ENCODE assay signal across 23 cellular contexts in the genomic region with DNA sequence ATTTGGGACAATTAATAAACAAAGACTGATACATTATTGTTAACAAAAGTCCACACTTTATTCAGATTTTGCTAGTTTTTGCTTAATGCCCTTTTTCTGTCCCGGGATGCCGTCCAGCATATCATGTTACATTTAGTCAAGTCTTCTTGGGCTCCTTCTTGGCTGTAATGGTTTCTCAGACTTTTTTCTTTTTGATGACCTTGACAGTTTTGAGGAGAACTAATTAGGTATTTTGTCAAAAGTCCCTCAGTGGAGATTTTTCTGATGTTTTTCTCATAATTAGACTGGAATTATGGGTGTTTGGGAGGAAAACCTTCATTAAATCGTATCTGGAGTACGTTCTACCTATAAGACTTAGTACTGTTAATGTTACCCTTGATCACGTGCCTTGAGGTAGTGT.
"Had no signal": no experiment of that assay in that cellular context is flagged by ENCODE, and none has a peak within 500 bp of the region (broad histone marks: within the 10 kb centered on the region; RNA-seq: fewer than 3 reads in every experiment).

No MANE protein-coding gene starts in this region.

- H3K9me3 ChIP-seq: esophagus muscularis mucosa, gastroesophageal sphincter, heart left ventricle, left lung, lower lobe of right lung, mucosa of descending colon had no signal

- H3K36me3 ChIP-seq: esophagus muscularis mucosa, gastroesophageal sphincter, heart left ventricle, left lung, lower lobe of right lung had no signal

- FAIRE-seq: colon, endothelial cell of umbilical vein, frontal cortex, keratinocyte had no signal

- H3K4me3 ChIP-seq: coronary artery, dorsolateral prefrontal cortex, esophagus muscularis mucosa, gastroesophageal sphincter, heart left ventricle, hepatocyte, left lung, lower lobe of right lung, mucosa of descending colon had no signal

- H3K27me3 ChIP-seq: hepatocyte had no signal

- H3K4me2 ChIP-seq: hepatocyte had no signal

- ATAC-seq: foreskin keratinocyte; gastroesophageal sphincter; heart left ventricle; left cardiac atrium; left lung; left ventricle myocardium superior; lower lobe of right lung; mucosa of descending colon; naive thymus-derived CD4-positive, alpha-beta T cell had no signal

- H3K4me1 ChIP-seq: esophagus muscularis mucosa, foreskin keratinocyte, gastroesophageal sphincter, heart left ventricle, left lung, lower lobe of right lung had no signal

- H2AFZ ChIP-seq: hepatocyte had no signal

- H3K27ac ChIP-seq: coronary artery, dorsolateral prefrontal cortex, esophagus muscularis mucosa, foreskin keratinocyte, gastroesophageal sphincter, heart left ventricle, hepatocyte, left lung, lower lobe of right lung had no signal

- H3K79me2 ChIP-seq: hepatocyte had no signal

- DNase-seq: dermis blood vessel endothelial cell; dorsolateral prefrontal cortex; effector CD4-positive, alpha-beta T cell; effector memory CD4-positive, alpha-beta T cell; foreskin keratinocyte; heart left ventricle; hypothalamus; immature natural killer cell; left cardiac atrium; left lung; left ventricle myocardium superior; lower lobe of right lung; mesenchymal stem cell; mucosa of descending colon; naive thymus-derived CD4-positive, alpha-beta T cell had no signal
